In the genomic region with DNA sequence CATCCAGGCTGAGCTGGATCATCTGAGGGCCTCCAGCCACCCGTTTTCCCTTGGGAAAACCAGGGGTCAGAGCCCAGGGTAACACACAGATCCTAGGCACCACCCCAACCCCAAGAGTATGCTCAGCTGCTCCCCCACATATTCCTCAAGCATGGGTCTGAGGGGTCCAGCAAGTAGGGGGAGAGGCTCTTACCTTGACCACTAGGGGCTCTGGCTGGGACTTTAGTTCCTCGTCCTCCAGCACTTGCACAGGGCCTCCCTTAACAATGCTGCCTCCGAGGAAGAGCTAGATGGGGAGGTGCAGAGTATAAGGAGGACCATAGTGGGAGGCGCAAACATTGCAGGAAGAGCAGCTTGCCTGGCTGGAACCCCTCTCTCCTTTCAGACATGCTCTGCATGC, we compare ENCODE assay signal across 16 cellular contexts. TPM values are rescaled to one million over a fixed set of nuclear protein-coding genes. Genes with fewer than 3 reads are reported as not detected.
"Had no signal": no experiment of that assay in that cellular context is flagged by ENCODE, and none has a peak within 500 bp of the region (broad histone marks: within the 10 kb centered on the region; RNA-seq: fewer than 3 reads in every experiment).

No MANE protein-coding gene starts in this region.

- H3K4me1 ChIP-seq: prostate gland had no signal

- H3K4me1 Mint-ChIP-seq: immature natural killer cell had no signal

- H3K27me3 ChIP-seq: breast epithelium had no signal

- H3K36me3 ChIP-seq: breast epithelium, prostate gland had no signal

- H3K36me3 Mint-ChIP-seq: immature natural killer cell had no signal

- DNase-seq: activated naive CD4-positive, alpha-beta T cell; anterior cingulate cortex; dermis blood vessel endothelial cell; effector memory CD8-positive, alpha-beta T cell; foreskin melanocyte; immature natural killer cell; mesendoderm; stimulated activated CD4-positive, alpha-beta T cell treated with anti-CD3 and anti-CD28 coated beads, Interleukin-1b, Interleukin-23, amount 100 ng/mL, for 48 hours had no signal

- H3K9me3 ChIP-seq: prostate gland, thoracic aorta had no signal

- H3K27ac ChIP-seq: breast epithelium, epithelial cell of prostate, prostate gland, thoracic aorta had no signal

- H3K4me3 Mint-ChIP-seq: activated T-helper 1 cell treated with anti-CD3 and anti-CD28 coated beads, Interleukin-12 subunit alpha, Interleukin-12 subunit beta, Interleukin-2, Interleukin-4 antibody, amounts not matched to agents 30 ng/mL and 10 ng/mL and 1 ng/mL, durations not matched to agents 14 hours and 24 hours and 36 hours; effector memory CD8-positive, alpha-beta T cell; immature natural killer cell; nephron; T-helper 2 cell treated with Interferon-gamma antibody and Interleukin-4, amounts not matched to agents 5 μg/mL and 100 μg/mL, for 36 hours had no signal

- H3K27ac Mint-ChIP-seq: activated T-helper 1 cell treated with anti-CD3 and anti-CD28 coated beads, Interleukin-12 subunit alpha, Interleukin-12 subunit beta, Interleukin-2, Interleukin-4 antibody, amounts not matched to agents 30 ng/mL and 10 ng/mL and 1 ng/mL, durations not matched to agents 14 hours and 24 hours and 36 hours; effector memory CD8-positive, alpha-beta T cell; immature natural killer cell; nephron; T-helper 2 cell treated with Interferon-gamma antibody and Interleukin-4, amounts not matched to agents 5 μg/mL and 100 μg/mL, for 36 hours had no signal

- H3K9me3 Mint-ChIP-seq: effector memory CD8-positive, alpha-beta T cell had no signal

- H3K4me3 ChIP-seq: breast epithelium, prostate gland, thoracic aorta had no signal

RNA-seq across cellular contexts. Expression of a gene that starts 7.5 kb away (rescaled TPM):
- total RNA-seq: activated CD8-positive, alpha-beta memory T cell treated with anti-CD3 and anti-CD28 coated beads for 36 hours; activated T-helper 1 cell treated with anti-CD3 and anti-CD28 coated beads, Interleukin-12 subunit alpha, Interleukin-12 subunit beta, Interleukin-2, Interleukin-4 antibody, amounts not matched to agents 30 ng/mL and 10 ng/mL and 1 ng/mL, durations not matched to agents 14 hours and 24 hours and 36 hours had no signal
- polyA plus RNA-seq: immature natural killer cell had no signal
